32 cellular contexts compared by ENCODE assay signal in the genomic region with DNA sequence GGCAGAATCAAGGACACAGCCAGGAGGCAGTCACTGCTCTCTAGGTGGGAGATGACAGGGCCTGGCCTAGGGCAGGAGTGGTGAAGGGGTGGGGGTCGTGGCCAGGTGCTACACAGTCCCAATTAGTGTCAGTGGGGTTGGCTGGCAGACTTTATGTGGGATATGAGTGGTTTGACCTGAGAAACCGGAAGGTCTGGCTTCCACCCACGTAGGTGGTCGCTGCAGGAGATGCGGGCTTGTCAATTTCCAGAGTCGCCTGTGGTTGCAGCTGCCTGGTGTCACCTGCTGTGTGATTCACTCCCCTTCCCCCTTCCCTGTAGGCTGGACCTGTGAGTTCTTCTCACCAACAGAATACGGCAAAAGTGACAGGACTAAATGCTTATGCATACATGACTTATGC.
"Had no signal": no experiment of that assay in that cellular context is flagged by ENCODE, and none has a peak within 500 bp of the region (broad histone marks: within the 10 kb centered on the region; RNA-seq: fewer than 3 reads in every experiment).

No MANE protein-coding gene starts in this region.

- H3K36me3 ChIP-seq: ascending aorta, cardiac muscle cell, gastroesophageal sphincter, pancreas, prostate gland, tibial nerve had no signal

- H3K4me1 ChIP-seq: ascending aorta, gastroesophageal sphincter, pancreas, prostate gland, tibial nerve had no signal

- H3K4me3 Mint-ChIP-seq: activated B cell treated with CpG ODN at 0.5 μM for 24 hours; activated naive CD8-positive, alpha-beta T cell; activated T-cell treated with anti-CD3 and anti-CD28 coated beads, Interleukin-2, amount 50 U/mL, for 4 hours; brain; effector memory CD8-positive, alpha-beta T cell; naive thymus-derived CD4-positive, alpha-beta T cell; stimulated activated naive B cell treated with anti-CD40 and anti-IgM and Interleukin-4, amounts not matched to agents 10 μg/mL and 1 μg/mL and 100 μg/mL, for 72 hours; T-helper 2 cell treated with Interferon-gamma antibody and Interleukin-4, amounts not matched to agents 5 μg/mL and 100 μg/mL, for 36 hours had no signal

- ATAC-seq: effector memory CD8-positive, alpha-beta T cell; gastroesophageal sphincter; left cardiac atrium; left ventricle myocardium superior; naive thymus-derived CD4-positive, alpha-beta T cell; pancreas; sciatic nerve; stimulated activated naive B cell treated with anti-CD40 and anti-IgM and Interleukin-4, amounts not matched to agents 10 μg/mL and 1 μg/mL and 100 μg/mL, for 72 hours had no signal

- H3K79me2 ChIP-seq: hepatocyte had no signal

- H3K9me3 ChIP-seq: ascending aorta, gastroesophageal sphincter, pancreas, prostate gland had no signal

- H3K4me3 ChIP-seq: ascending aorta, cardiac muscle cell, coronary artery, dorsolateral prefrontal cortex, gastroesophageal sphincter, hepatocyte, pancreas, prostate gland, skin epidermis, tibial nerve had no signal

- H3K27ac Mint-ChIP-seq: activated B cell treated with CpG ODN at 0.5 μM for 24 hours; activated naive CD8-positive, alpha-beta T cell; activated T-helper 2 cell treated with anti-CD3 and anti-CD28 coated beads, Interferon-gamma antibody, Interleukin-2, Interleukin-4, amounts not matched to agents 10 μg/mL and 5 μg/mL and 100 μg/mL, durations not matched to agents 14 hours and 24 hours and 36 hours; brain; T-helper 2 cell treated with Interferon-gamma antibody and Interleukin-4, amounts not matched to agents 5 μg/mL and 100 μg/mL, for 36 hours had no signal

- H3K36me3 Mint-ChIP-seq: brain; stimulated activated naive B cell treated with anti-CD40 and anti-IgM and Interleukin-4, amounts not matched to agents 10 μg/mL and 1 μg/mL and 100 μg/mL, for 72 hours had no signal

- H2AFZ ChIP-seq: hepatocyte had no signal

- FAIRE-seq: endothelial cell of umbilical vein, keratinocyte, pancreas, urothelium cell line had no signal

- H3K9me3 Mint-ChIP-seq: activated B cell treated with CpG ODN at 0.5 μM for 24 hours; activated T-cell treated with anti-CD3 and anti-CD28 coated beads, Interleukin-2, amount 50 U/mL, for 4 hours; effector memory CD8-positive, alpha-beta T cell; T-helper 2 cell treated with Interferon-gamma antibody and Interleukin-4, amounts not matched to agents 5 μg/mL and 100 μg/mL, for 36 hours had no signal

- H3K4me2 ChIP-seq: hepatocyte had no signal

- DNase-seq: activated B cell treated with CpG ODN at 0.5 μM for 24 hours; activated T-cell treated with anti-CD3 and anti-CD28 coated beads, Interleukin-2, amount 50 U/mL, for 4 hours; dorsolateral prefrontal cortex; effector memory CD8-positive, alpha-beta T cell; left cardiac atrium; left ventricle myocardium superior; midbrain; naive thymus-derived CD4-positive, alpha-beta T cell; nucleus accumbens; pancreas; retina; stimulated activated CD4-positive, alpha-beta T cell treated with anti-CD3 and anti-CD28 coated beads, Interleukin-12 subunit alpha, Interleukin-12 subunit beta, amount 100 ng/mL, for 4 hours; stimulated activated CD4-positive, alpha-beta T cell treated with anti-CD3 and anti-CD28 coated beads, Interleukin-4, amount 100 ng/mL, for 24 hours; stimulated activated CD8-positive, alpha-beta memory T cell treated with anti-CD3 and anti-CD28 coated beads, Interleukin-4, amount 100 ng/mL, for 48 hours; stimulated activated naive B cell treated with anti-CD40 and anti-IgM and Interleukin-4, amounts not matched to agents 10 μg/mL and 1 μg/mL and 100 μg/mL, for 72 hours; T-helper 1 cell had no signal

- H3K27me3 ChIP-seq: ascending aorta, cardiac muscle cell, gastroesophageal sphincter, hepatocyte, pancreas, tibial nerve had no signal

- H3K27ac ChIP-seq: ascending aorta, cardiac muscle cell, coronary artery, dorsolateral prefrontal cortex, gastroesophageal sphincter, hepatocyte, pancreas, prostate gland, skin epidermis, tibial nerve had no signal

- H3K27me3 Mint-ChIP-seq: activated B cell treated with CpG ODN at 0.5 μM for 24 hours had no signal
